In the genomic region with DNA sequence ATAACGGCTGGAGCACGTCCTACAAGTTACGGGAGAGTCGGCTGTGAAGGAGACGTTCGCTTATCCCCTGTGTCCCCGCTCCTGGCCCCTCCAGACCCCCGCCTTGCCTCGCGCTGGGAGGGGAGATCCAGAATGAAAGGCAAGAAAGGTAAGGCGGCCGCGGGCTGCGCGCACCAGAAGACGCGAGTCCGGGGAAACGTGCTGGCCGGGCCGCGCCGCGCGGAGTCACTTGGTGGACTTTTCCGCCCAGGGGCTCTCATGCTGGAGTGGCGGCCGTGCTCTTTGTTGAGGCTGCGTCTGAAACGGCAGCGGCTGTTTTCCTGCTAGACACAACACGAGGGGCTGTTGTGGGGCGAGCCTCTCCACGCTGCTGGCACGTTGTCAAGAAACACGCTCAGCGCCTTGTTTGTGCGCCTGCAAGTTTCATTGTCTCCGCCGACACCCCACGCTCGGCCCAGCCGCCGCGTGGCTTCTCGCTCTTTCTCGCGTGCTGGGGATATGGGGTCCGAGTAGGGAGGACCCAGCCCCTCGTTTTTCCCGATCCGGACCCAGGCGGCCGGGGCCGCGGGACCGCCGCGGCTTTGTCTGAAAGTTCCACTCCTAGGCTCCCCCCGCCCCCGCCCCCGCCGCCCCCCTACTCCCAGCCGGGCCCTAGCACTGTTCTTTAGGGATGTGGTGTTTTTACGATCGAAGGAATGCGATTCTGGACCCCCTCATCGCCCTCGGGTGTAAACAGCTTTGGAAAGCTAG, we compare ENCODE assay signal across 8 cellular contexts. TPM values are rescaled to one million over a fixed set of nuclear protein-coding genes. Genes with fewer than 3 reads are reported as not detected.
DNase-seq lines count a peak whose midpoint lies in the region; ATAC-seq, FAIRE-seq and TF ChIP-seq lines count a peak whose summit lies in the region.

No MANE protein-coding gene starts in this region.

- in situ Hi-C loops in astrocyte of the spinal cord (cut with HindIII; ENCODE audit: low sequenced_read_pairs), result loop anchor here (10.0 to 25.0 kb wide), 2 partner anchors 154 to 163 kb away; no protein-coding TSS in a partner anchor

- peak overlapping the region; percentile 98 for H3K4me2 ChIP-seq in A549

- under 1% methylated on average over 34 of the region's 69 CpGs for WGBS in A549 (ENCODE audit: missing lambda C conversion rate)

- no peak for FAIRE-seq in A549 (lab: Jason Lieb, UNC)

- peaks cover 18% of the 10 kb centered on the region for H3K4me1 ChIP-seq in A549
- H3K4me1 ChIP-seq in HEK293 (ENCODE audit: control insufficient read depth, insufficient read depth, low read length), result peaks cover 11% of the 10 kb centered on the region
- peaks cover 11% of the 10 kb centered on the region for H3K4me1 ChIP-seq in iPS-15b (ENCODE audit: control insufficient read depth, insufficient read depth, low read length)
- peaks cover 12 to 38% (median 23%) of the 10 kb centered on the region in 3 donors for H3K4me1 ChIP-seq in skeletal muscle tissue (ENCODE audit: control insufficient read depth in 3 of 3, insufficient read depth in 3 of 3, low read length in 3 of 3)

- POLR2A ChIA-PET in A549 (lab: Yijun Ruan, JAX) (interaction anchor here (1.0 to 6.2 kb wide), 4 partner anchors 9 to 215 kb away, joined by 3 to 48 read pairs (median 22); no protein-coding TSS in a partner anchor), HEK293 (lab: Yijun Ruan, JAX) (interaction anchor here (0.6 to 2.8 kb wide), 4 partner anchors 140 to 444 kb away, joined by 3 to 11 read pairs (median 3); no protein-coding TSS in a partner anchor)

- no peak for TF ChIP-seq EP300 in A549 (IDR thresholded peaks at IDR 0.05)

- H3K27me3 ChIP-seq in iPS-15b (ENCODE audit: control insufficient read depth, insufficient read depth, low read length), result no peaks in the 10 kb centered on the region
- no peaks in the 10 kb centered on the region for H3K27me3 ChIP-seq in skeletal muscle tissue (ENCODE audit: control insufficient read depth in 3 of 3, insufficient read depth in 3 of 3, low read length in 3 of 3)

- TF ChIP-seq CTCF in A549 (IDR thresholded peaks at IDR 0.05), result no peak
- no peak for TF ChIP-seq CTCF in HEK293 (tag by site-specific recombination; IDR thresholded peaks at IDR 0.05)
- no peak for TF ChIP-seq CTCF in astrocyte of the spinal cord (IDR thresholded peaks at IDR 0.05; ENCODE audit: low read depth, low read length)

- no peak for TF ChIP-seq RAD21 in A549 (conservative IDR thresholded peaks at IDR 0.05 in 1 of 2, IDR thresholded peaks at IDR 0.05 in 1 of 2)

- H3K9ac ChIP-seq in iPS-15b (ENCODE audit: low read depth, low read length) (peak overlapping the region; percentile 82), skeletal muscle tissue (ENCODE audit: low read depth in 1 of 3, low read length in 3 of 3) (peak overlapping the region; percentile 94 to 98 (median 98))

- H3K4me3 ChIP-seq in A549 (peak overlapping the region; percentile 93), HEK293 (ENCODE audit: low read depth, low read length) (peak overlapping the region; percentile 56), astrocyte of the spinal cord (ENCODE audit: low read depth, low read length) (peak overlapping the region; percentile 96), iPS-15b (ENCODE audit: low read depth, low read length) (peak overlapping the region; percentile 85), skeletal muscle tissue (ENCODE audit: low read length in 3 of 3) (peak overlapping the region; percentile 80 to 95 (median 91))

- H3K27ac ChIP-seq in A549 (peak overlapping the region; percentile 98 to 100), HEK293 (ENCODE audit: extremely low read depth, low read depth, low read length) (peak overlapping the region; percentile 98), skeletal muscle tissue (ENCODE audit: low read depth, low read length) (peak overlapping the region; percentile 98)

- H3K9me3 ChIP-seq in A549 (no peaks in the 10 kb centered on the region), HEK293 (ENCODE audit: control insufficient read depth, insufficient read depth, low read depth, low read length) (no peaks in the 10 kb centered on the region), iPS-15b (ENCODE audit: control insufficient read depth, insufficient read depth, low read length) (no peaks in the 10 kb centered on the region), skeletal muscle tissue (ENCODE audit: control insufficient read depth in 3 of 3, low read length in 3 of 3) (no peaks in the 10 kb centered on the region)

- TF ChIP-seq POLR2A in A549 (IDR thresholded peaks at IDR 0.05; ENCODE audit: low read length), result peak; percentile 3; the same call in 1 of the 2 replicates

- CTCF ChIA-PET in A549 (lab: Yijun Ruan, JAX), result interaction anchor here (0.5 to 2.3 kb wide), 3 partner anchors 30 to 168 kb away, joined by 3 to 14 read pairs (median 4); no protein-coding TSS in a partner anchor
- CTCF ChIA-PET in HEK293 (lab: Yijun Ruan, JAX), result interaction anchor here (0.7 to 5.2 kb wide), 5 partner anchors 10 to 220 kb away, joined by 3 to 54 read pairs (median 3); no protein-coding TSS in a partner anchor

- ATAC-seq in A549, result peak in 1 of 2 experiments; percentile 3; a peak in 3 of 6 replicates

- H3K36me3 ChIP-seq in HEK293 (ENCODE audit: control insufficient read depth in 2 of 2, insufficient read depth in 1 of 2, low read length in 2 of 2), result no peaks in the 10 kb centered on the region
- no peaks in the 10 kb centered on the region for H3K36me3 ChIP-seq in iPS-15b (ENCODE audit: control insufficient read depth, insufficient read depth, low read length)
- no peaks in the 10 kb centered on the region for H3K36me3 ChIP-seq in skeletal muscle tissue (ENCODE audit: control insufficient read depth in 3 of 3, insufficient read depth in 3 of 3, low read length in 3 of 3)

- peak in 1 of 2 experiments; percentile 72 for DNase-seq in A549 (ENCODE audit: low read depth in 1 of 2, low spot score in 1 of 2)
- DNase-seq in T-helper 9 cell, result peak; percentile 68
- DNase-seq in astrocyte of the spinal cord (ENCODE audit: low read depth, low spot score), result peak; percentile 83
- no peak for DNase-seq in GM19238 (ENCODE audit: insufficient read length, low spot score)
- DNase-seq in NCI-H774 (lab: John Stamatoyannopoulos, UW), result no peak

TF ChIP-seq in A549, 52 proteins besides CTCF, POLR2A, EP300 and RAD21 (continues in another document):
- TF ChIP-seq TP53 (CRISPR knock-in tag; IDR thresholded peaks at IDR 0.05), result 0 out of 2 replicates have a peak, but pooled peaks have one; percentile 64
- TF ChIP-seq EHF (CRISPR knock-in tag; IDR thresholded peaks at IDR 0.05), result no peak
- peak; percentile 17 to 79 for TF ChIP-seq JUN (IDR thresholded peaks at IDR 0.05)
- TF ChIP-seq, protein P1, sequence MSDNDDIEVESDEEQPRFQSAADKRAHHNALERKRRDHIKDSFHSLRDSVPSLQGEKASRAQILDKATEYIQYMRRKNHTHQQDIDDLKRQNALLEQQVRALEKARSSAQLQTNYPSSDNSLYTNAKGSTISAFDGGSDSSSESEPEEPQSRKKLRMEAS (IDR thresholded peaks at IDR 0.05), result peak; percentile 53; the same call in 1 of the 2 replicates
- TF ChIP-seq GATA3 (IDR thresholded peaks at IDR 0.05; ENCODE audit: borderline replicate concordance), result peak; percentile 13; the same call in 1 of the 2 replicates
- TF ChIP-seq MYC (IDR thresholded peaks at IDR 0.05; ENCODE audit: borderline replicate concordance, low read length), result 0 out of 2 replicates have a peak, but pooled peaks have one; percentile 26
- TF ChIP-seq KDM1A (IDR thresholded peaks at IDR 0.05; ENCODE audit: low read depth), result no peak

TF ChIP-seq in HEK293, 187 proteins besides CTCF, POLR2A, EP300 and RAD21 (continues in another document):
- TF ChIP-seq PATZ1 (tag by site-specific recombination; IDR thresholded peaks at IDR 0.05), result peak; percentile 15
- TF ChIP-seq, protein P2, sequence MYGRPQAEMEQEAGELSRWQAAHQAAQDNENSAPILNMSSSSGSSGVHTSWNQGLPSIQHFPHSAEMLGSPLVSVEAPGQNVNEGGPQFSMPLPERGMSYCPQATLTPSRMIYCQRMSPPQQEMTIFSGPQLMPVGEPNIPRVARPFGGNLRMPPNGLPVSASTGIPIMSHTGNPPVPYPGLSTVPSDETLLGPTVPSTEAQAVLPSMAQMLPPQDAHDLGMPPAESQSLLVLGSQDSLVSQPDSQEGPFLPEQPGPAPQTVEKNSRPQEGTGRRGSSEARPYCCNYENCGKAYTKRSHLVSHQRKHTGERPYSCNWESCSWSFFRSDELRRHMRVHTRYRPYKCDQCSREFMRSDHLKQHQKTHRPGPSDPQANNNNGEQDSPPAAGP (tag by site-specific recombination; IDR thresholded peaks at IDR 0.05), result no peak
- peak; percentile 69 for TF ChIP-seq ZNF335 (tag by site-specific recombination; conservative IDR thresholded peaks at IDR 0.05)
- no peak for TF ChIP-seq GLI4 (tag by site-specific recombination; IDR thresholded peaks at IDR 0.05)
- TF ChIP-seq HOXA7 (CRISPR knock-in tag; IDR thresholded peaks at IDR 0.05; ENCODE audit: borderline replicate concordance), result no peak
- TF ChIP-seq ZBTB8A (tag by site-specific recombination; IDR thresholded peaks at IDR 0.05), result peak; percentile 59
- no peak for TF ChIP-seq ZNF132 (tag by site-specific recombination; IDR thresholded peaks at IDR 0.05; ENCODE audit: borderline replicate concordance)
- TF ChIP-seq ZNF184 (tag by site-specific recombination; IDR thresholded peaks at IDR 0.05), result no peak

RNA-seq across cellular contexts. Expression of gene TGIF1, which starts 0.6 kb away (rescaled TPM):
- 174 and 196 TPM in 2 replicates for polyA plus RNA-seq in A549 (2011; rRNA removed)
- polyA plus RNA-seq in A549 (2012; cell fraction: cytosol; rRNA removed), result 187 and 232 TPM in 2 replicates
- 218 and 317 TPM in 2 replicates for polyA plus RNA-seq in A549 (2012; cell fraction: nucleus; rRNA removed)
- polyA plus RNA-seq in A549 (2017; fragmentation: RNase III; extraction: RNeasy Plus Mini Kit Qiagen cat#74134 plus additional on column Dnase treatment), result 132 to 160 TPM (median 159 TPM) in 3 replicates
- 302 and 322 TPM in 2 replicates for polyA minus RNA-seq in A549 (2011; rRNA and poly(A)+ RNA removed)
- total RNA-seq in skeletal muscle tissue, result 55.3 TPM

Comparison
In these comparisons a context has a peak if more than half of its experiments do, and no peak if none do; other contexts are left out.
1. DNase-seq: peak in T-helper 9 cell (single experiment) and astrocyte of the spinal cord (single experiment); none in GM19238 (single experiment) and NCI-H774 (single experiment).
2. Of the 5 proteins assayed by ChIP-seq in both HEK293 and A549: peak only in HEK293: none; only in A549: REST; in both: none; in neither: 4.
3. Peak in every context shown above with its lines, with median percentiles within 50 percentile points of each other: H3K27ac ChIP-seq and H3K4me3 ChIP-seq.